In genomic region chr19:49873834-49874233, GRCh38 we compare ENCODE assay signal across 25 cellular contexts. TPM values are rescaled to one million over a fixed set of nuclear protein-coding genes. Genes with fewer than 3 reads are reported as not detected.
DNase-seq lines count a peak whose midpoint lies in the region; ATAC-seq and TF ChIP-seq lines count a peak whose summit lies in the region.
"Had no signal": no experiment of that assay in that cellular context is flagged by ENCODE, and none has a peak within 500 bp of the region (broad histone marks: within the 10 kb centered on the region; RNA-seq: fewer than 3 reads in every experiment).

No MANE protein-coding gene starts in this region.

- H2AK5ac ChIP-seq in mesenchymal stem cell (ENCODE audit: low read length, severe bottlenecking), result peak overlapping the region; percentile 65

- H3K27me3 Mint-ChIP-seq in T-helper 17 cell, result no peaks in the 10 kb centered on the region
- H3K27me3 Mint-ChIP-seq in activated CD8-positive, alpha-beta T cell treated with anti-CD3 and anti-CD28 coated beads for 36 hours, result no peaks in the 10 kb centered on the region
- H3K27me3 Mint-ChIP-seq: activated naive CD8-positive, alpha-beta T cell; activated T-helper 17 cell treated with anti-CD3 and anti-CD28 coated beads, Interleukin-2, amount 50 U/mL, for 72 hours had no signal

- H4K8ac ChIP-seq in mesenchymal stem cell (ENCODE audit: low read length), result no peak overlapping the region

- peaks cover 3% of the 10 kb centered on the region for H3K36me3 Mint-ChIP-seq in T-helper 17 cell (ENCODE audit: low read depth)
- peaks cover 14% of the 10 kb centered on the region for H3K36me3 Mint-ChIP-seq in stimulated activated effector memory CD8-positive, alpha-beta T cell treated with anti-CD3 and anti-CD28 coated beads, Interleukin-12 subunit alpha, Interleukin-12 subunit beta, amount 100 ng/mL, for 72 hours
- peaks cover 7% of the 10 kb centered on the region for H3K36me3 Mint-ChIP-seq in activated CD8-positive, alpha-beta T cell treated with anti-CD3 and anti-CD28 coated beads for 36 hours (ENCODE audit: low read depth)
- H3K36me3 Mint-ChIP-seq: activated naive CD8-positive, alpha-beta T cell had no signal

- H3K4me2 ChIP-seq in DND-41 (ENCODE audit: insufficient read depth, low read length), result no peak overlapping the region
- H3K4me2 ChIP-seq in mesenchymal stem cell (ENCODE audit: low read length, poor library complexity, severe bottlenecking), result no peak overlapping the region
- H3K4me2 ChIP-seq: hepatocyte, smooth muscle cell had no signal

- H3K18ac ChIP-seq in mesenchymal stem cell (ENCODE audit: low read depth in 1 of 2, low read length in 2 of 2), result no peak overlapping the region

- H3K27ac ChIP-seq in DND-41 (ENCODE audit: low read length) (no peak overlapping the region), mesenchymal stem cell (ENCODE audit: low read length, poor library complexity, severe bottlenecking) (no peak overlapping the region)
- H3K27ac ChIP-seq: C4-2B, GM23248, hepatocyte had no signal

- DNase-seq in DND-41, result no peak
- DNase-seq in T-helper 17 cell, result no peak
- no peak for DNase-seq in mesenchymal stem cell
- no peak for DNase-seq in stimulated activated effector memory CD8-positive, alpha-beta T cell treated with anti-CD3 and anti-CD28 coated beads, Interleukin-12 subunit alpha, Interleukin-12 subunit beta, amount 100 ng/mL, for 72 hours (ENCODE audit: low spot score in 2 of 2)
- DNase-seq in KG1 (lab: John Stamatoyannopoulos, UW), result no peak
- no peak for DNase-seq in activated CD8-positive, alpha-beta T cell treated with anti-CD3 and anti-CD28 coated beads for 36 hours
- DNase-seq: caudate nucleus; dermis blood vessel endothelial cell; esophagus squamous epithelium; foreskin melanocyte; GM23248; Kasumi-1; NCI-H1436; NCI-H446; NCI-H82; stimulated activated CD4-positive, alpha-beta T cell treated with anti-CD3 and anti-CD28 coated beads, Interleukin-1b, Interleukin-23, amount 100 ng/mL, for 48 hours; stimulated activated CD8-positive, alpha-beta memory T cell treated with anti-CD3 and anti-CD28 coated beads, Interleukin-4, amount 100 ng/mL, for 48 hours had no signal

- no peak overlapping the region for H2BK15ac ChIP-seq in mesenchymal stem cell (ENCODE audit: low read depth, poor library complexity, severe bottlenecking)

- ATAC-seq in DND-41 (ENCODE audit: insufficient read depth, low read depth) (no peak), T-helper 17 cell (no peak), GM18502 (IDR thresholded peaks at IDR 0.05; ENCODE audit: poor library complexity, unreplicated experiment) (no peak)
- no peak for ATAC-seq in stimulated activated effector memory CD8-positive, alpha-beta T cell treated with anti-CD3 and anti-CD28 coated beads, Interleukin-12 subunit alpha, Interleukin-12 subunit beta, amount 100 ng/mL, for 72 hours
- ATAC-seq in activated CD8-positive, alpha-beta T cell treated with anti-CD3 and anti-CD28 coated beads for 36 hours, result no peak
- ATAC-seq: activated T-helper 17 cell treated with anti-CD3 and anti-CD28 coated beads, Interleukin-2, amount 50 U/mL, for 72 hours; SK-N-SH treated with all-trans-retinoic acid at 6 μM for 48 hours had no signal

- H3K9me3 ChIP-seq in DND-41 (ENCODE audit: insufficient read depth, low read length, severe bottlenecking), result no peaks in the 10 kb centered on the region
- no peaks in the 10 kb centered on the region for H3K9me3 ChIP-seq in T-helper 17 cell (ENCODE audit: control insufficient read depth, low read length, poor library complexity, severe bottlenecking)
- H3K9me3 ChIP-seq in mesenchymal stem cell (ENCODE audit: control insufficient read depth, low read length), result no peaks in the 10 kb centered on the region
- H3K9me3 ChIP-seq: esophagus squamous epithelium, tibial nerve had no signal

- H3K23ac ChIP-seq in mesenchymal stem cell (ENCODE audit: low read length in 2 of 2), result no peak overlapping the region

- H4K91ac ChIP-seq in mesenchymal stem cell (ENCODE audit: low read length), result no peak overlapping the region

- H3K9me3 Mint-ChIP-seq in stimulated activated effector memory CD8-positive, alpha-beta T cell treated with anti-CD3 and anti-CD28 coated beads, Interleukin-12 subunit alpha, Interleukin-12 subunit beta, amount 100 ng/mL, for 72 hours, result no peaks in the 10 kb centered on the region
- H3K9me3 Mint-ChIP-seq in activated CD8-positive, alpha-beta T cell treated with anti-CD3 and anti-CD28 coated beads for 36 hours, result no peaks in the 10 kb centered on the region
- H3K9me3 Mint-ChIP-seq: activated T-helper 17 cell treated with anti-CD3 and anti-CD28 coated beads, Interleukin-2, amount 50 U/mL, for 72 hours had no signal

- TF ChIP-seq CTCF in DND-41 (IDR thresholded peaks at IDR 0.05; ENCODE audit: borderline replicate concordance, extremely low read depth, low read length, poor library complexity, severe bottlenecking), result no peak
- no peak for TF ChIP-seq CTCF in activated CD8-positive, alpha-beta T cell treated with anti-CD3 and anti-CD28 coated beads for 36 hours (IDR thresholded peaks at IDR 0.05)

- H3K27me3 ChIP-seq in DND-41 (ENCODE audit: insufficient read depth, low read length, poor library complexity) (no peaks in the 10 kb centered on the region), mesenchymal stem cell (ENCODE audit: control insufficient read depth in 1 of 2, insufficient read depth in 1 of 2, low read length in 2 of 2) (no peaks in the 10 kb centered on the region)
- H3K27me3 ChIP-seq: esophagus squamous epithelium, hepatocyte, tibial nerve had no signal

- H3K14ac ChIP-seq in mesenchymal stem cell (ENCODE audit: low read length in 2 of 2), result no peak overlapping the region

- H2BK5ac ChIP-seq in mesenchymal stem cell (ENCODE audit: low read depth, low read length, poor library complexity, severe bottlenecking), result no peak overlapping the region

- H3K36me3 ChIP-seq in DND-41 (ENCODE audit: insufficient read depth, low read length), result peaks cover 20% of the 10 kb centered on the region
- peaks cover 33 to 50% of the 10 kb centered on the region in 2 experiments for H3K36me3 ChIP-seq in mesenchymal stem cell (ENCODE audit: control insufficient read depth in 1 of 2, insufficient read depth in 2 of 2, low read depth in 1 of 2, low read length in 2 of 2)

- no peak overlapping the region for H2BK120ac ChIP-seq in mesenchymal stem cell (ENCODE audit: low read depth, low read length)

- no peak overlapping the region for H2BK12ac ChIP-seq in mesenchymal stem cell (ENCODE audit: low read length in 2 of 2)

- CTCF ChIA-PET in activated CD8-positive, alpha-beta T cell treated with anti-CD3 and anti-CD28 coated beads for 36 hours (lab: Charles Lee), result no interaction called here

- H4K20me1 ChIP-seq in DND-41 (ENCODE audit: insufficient read depth, low read length), result no peaks in the 10 kb centered on the region; the same call in 1 of the 2 replicates

- peaks cover 35% of the 10 kb centered on the region for H3K79me2 ChIP-seq in DND-41 (ENCODE audit: insufficient read depth, low read length)

- peaks cover 25% of the 10 kb centered on the region for H3K4me1 Mint-ChIP-seq in T-helper 17 cell
- peaks cover 58% of the 10 kb centered on the region for H3K4me1 Mint-ChIP-seq in stimulated activated effector memory CD8-positive, alpha-beta T cell treated with anti-CD3 and anti-CD28 coated beads, Interleukin-12 subunit alpha, Interleukin-12 subunit beta, amount 100 ng/mL, for 72 hours
- peaks cover 26% of the 10 kb centered on the region for H3K4me1 Mint-ChIP-seq in activated CD8-positive, alpha-beta T cell treated with anti-CD3 and anti-CD28 coated beads for 36 hours (ENCODE audit: low read depth)

- POLR2A ChIA-PET in activated CD8-positive, alpha-beta T cell treated with anti-CD3 and anti-CD28 coated beads for 36 hours (lab: Charles Lee), result no interaction called here

- no peak overlapping the region for H3K4me3 Mint-ChIP-seq in T-helper 17 cell
- no peak overlapping the region for H3K4me3 Mint-ChIP-seq in stimulated activated effector memory CD8-positive, alpha-beta T cell treated with anti-CD3 and anti-CD28 coated beads, Interleukin-12 subunit alpha, Interleukin-12 subunit beta, amount 100 ng/mL, for 72 hours
- H3K4me3 Mint-ChIP-seq in activated CD8-positive, alpha-beta T cell treated with anti-CD3 and anti-CD28 coated beads for 36 hours, result no peak overlapping the region
- H3K4me3 Mint-ChIP-seq: activated T-helper 17 cell treated with anti-CD3 and anti-CD28 coated beads, Interleukin-2, amount 50 U/mL, for 72 hours had no signal

- H3K27ac Mint-ChIP-seq in T-helper 17 cell, result peak overlapping the region; percentile 19
- H3K27ac Mint-ChIP-seq in stimulated activated effector memory CD8-positive, alpha-beta T cell treated with anti-CD3 and anti-CD28 coated beads, Interleukin-12 subunit alpha, Interleukin-12 subunit beta, amount 100 ng/mL, for 72 hours, result peak overlapping the region; percentile 56
- no peak overlapping the region for H3K27ac Mint-ChIP-seq in activated CD8-positive, alpha-beta T cell treated with anti-CD3 and anti-CD28 coated beads for 36 hours
- H3K27ac Mint-ChIP-seq: activated naive CD8-positive, alpha-beta T cell; activated T-helper 17 cell treated with anti-CD3 and anti-CD28 coated beads, Interleukin-2, amount 50 U/mL, for 72 hours had no signal

- H3K4me1 ChIP-seq in DND-41 (ENCODE audit: insufficient read depth, low read length) (peaks cover 47% of the 10 kb centered on the region), mesenchymal stem cell (ENCODE audit: control insufficient read depth, insufficient read depth, low read depth, low read length) (peaks cover 40% of the 10 kb centered on the region)

- H3K4ac ChIP-seq in mesenchymal stem cell (ENCODE audit: low read depth in 1 of 2, low read length in 2 of 2), result no peak overlapping the region

- no peak overlapping the region for H2AFZ ChIP-seq in DND-41 (ENCODE audit: low read depth, low read length)
- no peak overlapping the region for H2AFZ ChIP-seq in mesenchymal stem cell (ENCODE audit: low read depth, low read length)
- H2AFZ ChIP-seq: GM23248, hepatocyte had no signal

- peaks cover 34% of the 10 kb centered on the region for H3K79me1 ChIP-seq in mesenchymal stem cell (replicated peaks; ENCODE audit: low read length, poor library complexity, severe bottlenecking)

- H3K9ac ChIP-seq in DND-41 (ENCODE audit: low read depth, low read length) (peak overlapping the region; percentile 12; the same call in 1 of the 2 replicates), mesenchymal stem cell (ENCODE audit: low read length) (peak overlapping the region; percentile 48)

- WGBS in mesenchymal stem cell, result 92% methylated on average over 10 of the region's 10 CpGs

- H3K4me3 ChIP-seq in DND-41 (ENCODE audit: low read depth in 1 of 2, low read length in 2 of 2), result no peak overlapping the region
- H3K4me3 ChIP-seq in mesenchymal stem cell (ENCODE audit: insufficient read depth in 1 of 2, low read depth in 1 of 2, low read length in 2 of 2), result no peak overlapping the region
- H3K4me3 ChIP-seq: esophagus squamous epithelium, GM23248, hepatocyte, smooth muscle cell, tibial nerve had no signal

- intact Hi-C loops in activated CD8-positive, alpha-beta T cell treated with anti-CD3 and anti-CD28 coated beads for 36 hours (cut with micrococcal nuclease), result loop anchor here (10.0 kb wide), 1 partner anchor 51 kb away; the partner anchor contains the start of genes ATF5 and NUP62

RNA-seq across cellular contexts. Expression of gene AKT1S1, which starts 3.3 kb away (rescaled TPM):
- 10 to 100 TPM; 19.2 to 33.8 TPM for total RNA-seq in T-helper 17 cell
- 107 TPM for polyA plus RNA-seq in mesenchymal stem cell (2013, experiment 1 of 2)
- polyA plus RNA-seq in mesenchymal stem cell (2013, experiment 2 of 2), result 104 TPM
- total RNA-seq in activated CD8-positive, alpha-beta T cell treated with anti-CD3 and anti-CD28 coated beads for 36 hours, result 10 to 100 TPM; 17.5 to 19.5 TPM

RNA-seq across cellular contexts. Expression of gene TBC1D17, which starts 3.7 kb away (rescaled TPM):
- total RNA-seq in T-helper 17 cell, result 10 to 100 TPM; 44.1 to 57.3 TPM
- polyA plus RNA-seq in mesenchymal stem cell (2013, experiment 1 of 2), result 51.0 TPM
- polyA plus RNA-seq in mesenchymal stem cell (2013, experiment 2 of 2), result 50.4 TPM
- total RNA-seq in activated CD8-positive, alpha-beta T cell treated with anti-CD3 and anti-CD28 coated beads for 36 hours, result 10 to 100 TPM; 26.6 to 26.8 TPM

RNA-seq across cellular contexts. Expression of gene PNKP, which starts 6.5 kb away (rescaled TPM):
- 100 to 1,000 TPM; 170 to 196 TPM for total RNA-seq in T-helper 17 cell
- 46.8 TPM for polyA plus RNA-seq in mesenchymal stem cell (2013, experiment 1 of 2)
- polyA plus RNA-seq in mesenchymal stem cell (2013, experiment 2 of 2), result 44.2 TPM
- total RNA-seq in activated CD8-positive, alpha-beta T cell treated with anti-CD3 and anti-CD28 coated beads for 36 hours, result 10 to 100 TPM; 58.8 to 65.9 TPM

RNA-seq across cellular contexts. Expression of gene IL4I1, which starts 22.9 kb away (rescaled TPM):
- total RNA-seq in T-helper 17 cell, result 100 to 1,000 TPM in 1 of 2 donors, 10 to 100 TPM in 1; 47.8 to 107 TPM
- polyA plus RNA-seq in mesenchymal stem cell (2013, experiment 1 of 2), result 0.36 TPM
- 0.30 TPM for polyA plus RNA-seq in mesenchymal stem cell (2013, experiment 2 of 2)
- total RNA-seq in activated CD8-positive, alpha-beta T cell treated with anti-CD3 and anti-CD28 coated beads for 36 hours, result 10 to 100 TPM; 16.1 to 16.2 TPM
- total RNA-seq: GM23248, smooth muscle cell had no signal

RNA-seq across cellular contexts. Expression of gene PTOV1, which starts 22.9 kb away (rescaled TPM):
- total RNA-seq in T-helper 17 cell, result 100 to 1,000 TPM; 125 to 162 TPM
- 141 TPM for polyA plus RNA-seq in mesenchymal stem cell (2013, experiment 1 of 2)
- polyA plus RNA-seq in mesenchymal stem cell (2013, experiment 2 of 2), result 146 TPM
- total RNA-seq in activated CD8-positive, alpha-beta T cell treated with anti-CD3 and anti-CD28 coated beads for 36 hours, result 10 to 100 TPM; 87.4 to 88.5 TPM
